ENCODE assay signal across 37 cellular contexts in the genomic region with DNA sequence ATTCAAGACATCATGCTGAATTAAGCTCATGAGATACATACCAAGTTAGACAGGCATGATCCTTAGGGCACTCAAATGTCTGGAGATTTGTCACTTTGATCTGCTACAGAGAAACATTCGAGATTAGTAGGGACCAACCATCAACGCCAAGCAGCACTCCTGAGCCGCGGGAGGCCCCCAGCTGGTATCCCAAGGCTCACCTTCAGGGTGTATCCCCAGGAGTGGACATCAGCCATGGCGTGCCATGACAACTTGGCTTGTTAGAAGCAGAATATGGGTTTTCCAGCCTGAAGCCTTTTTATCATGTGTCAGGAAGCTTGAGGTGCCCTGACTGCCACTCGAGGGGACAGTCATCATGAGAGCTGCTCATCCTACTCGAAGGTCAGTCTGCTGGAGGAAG. TPM values are rescaled to one million over a fixed set of nuclear protein-coding genes. Genes with fewer than 3 reads are reported as not detected.
DNase-seq lines count a peak whose midpoint lies in the region; ATAC-seq, FAIRE-seq and TF ChIP-seq lines count a peak whose summit lies in the region.
"Had no signal": no experiment of that assay in that cellular context is flagged by ENCODE, and none has a peak within 500 bp of the region (broad histone marks: within the 10 kb centered on the region; RNA-seq: fewer than 3 reads in every experiment).

No MANE protein-coding gene starts in this region.

- POLR2A ChIA-PET in OCI-LY7 (lab: Charles Lee) = no interaction called here
- POLR2A ChIA-PET in CD8-positive, alpha-beta T cell (lab: Charles Lee) = no interaction called here

- no peaks in the 10 kb centered on the region for H3K4me1 ChIP-seq in OCI-LY7 (ENCODE audit: insufficient read depth, low read length, poor library complexity, severe bottlenecking)
- no peaks in the 10 kb centered on the region for H3K4me1 ChIP-seq in CD8-positive, alpha-beta T cell (ENCODE audit: insufficient read depth, low read length)
- H3K4me1 ChIP-seq: A549; BE2C; BLaER1; BLaER1 treated with 17β-estradiol and CSF1 and Interleukin-3, amounts not matched to agents 10 nM and 100 nM; Caco-2 had no signal

- H3K27me3 ChIP-seq in CD8-positive, alpha-beta T cell (ENCODE audit: insufficient read depth, low read length) = no peaks in the 10 kb centered on the region
- H3K27me3 ChIP-seq: BLaER1; BLaER1 treated with 17β-estradiol and CSF1 and Interleukin-3, amounts not matched to agents 10 nM and 100 nM had no signal

- no peak overlapping the region for H3K4me2 ChIP-seq in OCI-LY7 (ENCODE audit: low read length)
- H3K4me2 ChIP-seq: A549; BLaER1; BLaER1 treated with 17β-estradiol and CSF1 and Interleukin-3, amounts not matched to agents 10 nM and 100 nM had no signal

- no peak for TF ChIP-seq CTCF in OCI-LY7 (conservative IDR thresholded peaks at IDR 0.05; ENCODE audit: low read length)
- no peak for TF ChIP-seq CTCF in CD8-positive, alpha-beta T cell (IDR thresholded peaks at IDR 0.05)

- no TSS peak for BruUV-seq in OCI-LY7 (replicated peaks; lab: Mats Ljungman, UMichigan)

- no peak overlapping the region for H3K27ac ChIP-seq in OCI-LY7 (ENCODE audit: low read depth, low read length, poor library complexity, severe bottlenecking)
- H3K27ac ChIP-seq in CD8-positive, alpha-beta T cell (ENCODE audit: low read depth, low read length) = no peak overlapping the region
- H3K27ac ChIP-seq: 22Rv1; A549; BLaER1; BLaER1 treated with 17β-estradiol and CSF1 and Interleukin-3, amounts not matched to agents 10 nM and 100 nM; C4-2B had no signal

- no peaks in the 10 kb centered on the region for H3K9me2 ChIP-seq in OCI-LY7 (ENCODE audit: insufficient read depth, low read length)

- no peaks in the 10 kb centered on the region for H3K36me3 Mint-ChIP-seq in CD8-positive, alpha-beta T cell
- H3K36me3 Mint-ChIP-seq: CD14-positive monocyte; CD4-positive, alpha-beta memory T cell; CD4-positive, CD25-positive, alpha-beta regulatory T cell; CD8-positive, alpha-beta memory T cell had no signal

- no peak for ATAC-seq in CD8-positive, alpha-beta T cell
- ATAC-seq: A549 had no signal

- peak; percentile 99 for FAIRE-seq in HTR-8/SVneo (lab: Jason Lieb, UNC)
- FAIRE-seq: A204.1, A549, D721Med had no signal

- no peak overlapping the region for H3K4me3 Mint-ChIP-seq in CD8-positive, alpha-beta T cell
- H3K4me3 Mint-ChIP-seq: B cell; CD14-positive monocyte; CD4-positive, alpha-beta memory T cell; CD4-positive, alpha-beta T cell; CD4-positive, CD25-positive, alpha-beta regulatory T cell; CD8-positive, alpha-beta memory T cell had no signal

- no peaks in the 10 kb centered on the region for H3K79me2 ChIP-seq in OCI-LY7 (ENCODE audit: insufficient read depth, low read depth, low read length)

- no peaks in the 10 kb centered on the region for H3K36me3 ChIP-seq in OCI-LY7 (ENCODE audit: insufficient read depth, low read length)
- no peaks in the 10 kb centered on the region for H3K36me3 ChIP-seq in CD8-positive, alpha-beta T cell (ENCODE audit: insufficient read depth, low read length)
- H3K36me3 ChIP-seq: BE2C; BLaER1; BLaER1 treated with 17β-estradiol and CSF1 and Interleukin-3, amounts not matched to agents 10 nM and 100 nM had no signal

- H3K4me3 ChIP-seq in OCI-LY7 (ENCODE audit: low read depth, low read length, poor library complexity, severe bottlenecking) = no peak overlapping the region
- H3K4me3 ChIP-seq in CD8-positive, alpha-beta T cell (ENCODE audit: low read depth, low read length) = no peak overlapping the region
- H3K4me3 ChIP-seq: A549; BLaER1; BLaER1 treated with 17β-estradiol and CSF1 and Interleukin-3, amounts not matched to agents 10 nM and 100 nM had no signal

- H4K20me1 ChIP-seq in OCI-LY7 (ENCODE audit: insufficient read depth, low read length) = no peaks in the 10 kb centered on the region
- H4K20me1 ChIP-seq: BLaER1; BLaER1 treated with 17β-estradiol and CSF1 and Interleukin-3, amounts not matched to agents 10 nM and 100 nM had no signal

- DNase-seq in HTR-8/SVneo (ENCODE audit: insufficient read length, low spot score) (no peak), mesenteric fat pad (ENCODE audit: low spot score) (peak; percentile 62), retina (peak; percentile 10), HCEC 1CT (no peak), OCI-LY7 (ENCODE audit: low spot score) (no peak)
- DNase-seq in CD8-positive, alpha-beta T cell = no peak
- DNase-seq: 8988T; ACHN; AML-193; BE2C; C1 segment of cervical spinal cord; Caco-2; Calu3; CD4-positive, alpha-beta memory T cell; CD4-positive, alpha-beta T cell; CD4-positive, CD25-positive, alpha-beta regulatory T cell; CD8-positive, alpha-beta memory T cell; COR-L47; DMS 273 treated with DMSO at 0.1 percent for 48 hours; DMS153; DMS53; DMS79; DMS79 treated with DMSO at 0.1 percent for 48 hours; DND-41; EL had no signal

- H2AFZ ChIP-seq in OCI-LY7 (ENCODE audit: low read length) = no peak overlapping the region

- CTCF ChIA-PET in OCI-LY7 (lab: Charles Lee; ENCODE audit: unreplicated experiment) = no interaction called here
- CTCF ChIA-PET in CD8-positive, alpha-beta T cell (lab: Charles Lee) = no interaction called here

- H3K4me1 Mint-ChIP-seq in CD8-positive, alpha-beta T cell (ENCODE audit: low read depth) = no peaks in the 10 kb centered on the region
- H3K4me1 Mint-ChIP-seq: B cell; CD14-positive monocyte; CD4-positive, alpha-beta memory T cell; CD4-positive, CD25-positive, alpha-beta regulatory T cell; CD8-positive, alpha-beta memory T cell had no signal

- peaks cover 3% of the 10 kb centered on the region for H3K9me3 Mint-ChIP-seq in CD8-positive, alpha-beta T cell
- H3K9me3 Mint-ChIP-seq: CD4-positive, alpha-beta memory T cell; CD4-positive, alpha-beta T cell had no signal

- no peaks in the 10 kb centered on the region for H3K9me3 ChIP-seq in OCI-LY7 (ENCODE audit: low read length)
- H3K9me3 ChIP-seq in CD8-positive, alpha-beta T cell (ENCODE audit: low read length) = no peaks in the 10 kb centered on the region
- H3K9me3 ChIP-seq: A549; BE2C; BLaER1; BLaER1 treated with 17β-estradiol and CSF1 and Interleukin-3, amounts not matched to agents 10 nM and 100 nM; Caco-2 had no signal

- no peak overlapping the region for H3K27ac Mint-ChIP-seq in CD8-positive, alpha-beta T cell
- H3K27ac Mint-ChIP-seq: B cell; CD14-positive monocyte; CD4-positive, alpha-beta memory T cell; CD4-positive, alpha-beta T cell; CD4-positive, CD25-positive, alpha-beta regulatory T cell had no signal

- peaks cover 22% of the 10 kb centered on the region for H3K27me3 Mint-ChIP-seq in CD8-positive, alpha-beta T cell (ENCODE audit: low read depth)

- intact Hi-C loops in OCI-LY7 (cut with micrococcal nuclease; ENCODE audit: unreplicated experiment) = no loop called here
- intact Hi-C loops in CD8-positive, alpha-beta T cell (cut with DNase I, micrococcal nuclease) = no loop called here

RNA-seq across cellular contexts. Expression of gene GPHB5, which starts 39.1 kb away (rescaled TPM):
- not detected for total RNA-seq in mesenteric fat pad
- not detected in 2 replicates for total RNA-seq in OCI-LY7 (2014; rRNA removed; shearing (Covaris generic))
- total RNA-seq in OCI-LY7 (2022) = not detected in 2 replicates
- not detected for total RNA-seq in CD8-positive, alpha-beta T cell
- total RNA-seq: A172; A673; B cell; Caco-2; Calu3; CD4-positive, alpha-beta memory T cell; CD4-positive, alpha-beta T cell; CD4-positive, CD25-positive, alpha-beta regulatory T cell; CD8-positive, alpha-beta memory T cell; Daoy had no signal

Comparison
In these comparisons a context has a peak if more than half of its experiments do, and no peak if none do; other contexts are left out.
1. DNase-seq: peak in mesenteric fat pad (single experiment) and retina (single experiment); none in HTR-8/SVneo (single experiment), HCEC 1CT (single experiment), OCI-LY7 (single experiment) and CD8-positive, alpha-beta T cell (0 of 7).